ENCODE assay signal across 18 cellular contexts in the genomic region with DNA sequence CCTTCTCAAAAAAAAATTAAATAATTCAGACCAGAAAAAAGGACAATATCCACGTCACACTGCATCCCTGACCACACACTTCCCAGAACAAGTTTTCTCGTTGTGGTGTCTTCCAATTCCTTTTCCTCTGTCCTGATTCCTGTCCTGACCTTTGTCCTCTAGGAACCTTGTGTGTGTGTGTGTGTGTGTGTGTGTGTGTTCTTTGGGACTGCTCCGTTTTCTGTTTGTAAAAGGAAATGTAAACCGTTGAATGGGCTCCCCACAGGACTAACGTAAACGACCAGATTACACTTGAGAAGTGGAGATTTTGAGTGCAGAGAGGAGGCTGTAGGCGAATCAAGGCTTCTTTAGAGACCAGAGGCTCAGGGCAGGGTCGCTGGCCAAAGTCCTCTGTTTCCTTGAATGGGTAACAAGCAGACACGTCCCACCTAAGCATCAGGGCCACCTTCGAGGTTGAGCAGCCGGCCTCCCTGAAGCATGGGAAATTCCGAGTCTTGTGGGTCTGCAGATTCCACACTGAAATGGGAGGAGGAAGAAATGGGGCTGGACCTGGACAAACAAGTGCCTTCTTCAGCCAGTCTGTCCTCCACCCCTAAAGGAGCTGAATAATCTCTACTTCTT. TPM values are rescaled to one million over a fixed set of nuclear protein-coding genes. Genes with fewer than 3 reads are reported as not detected.
DNase-seq lines count a peak whose midpoint lies in the region; ATAC-seq and TF ChIP-seq lines count a peak whose summit lies in the region.
"Had no signal": no experiment of that assay in that cellular context is flagged by ENCODE, and none has a peak within 500 bp of the region (broad histone marks: within the 10 kb centered on the region; RNA-seq: fewer than 3 reads in every experiment).

No MANE protein-coding gene starts in this region.

- H4K5ac ChIP-seq in mesendoderm (ENCODE audit: low read length) = no peak overlapping the region

- peaks cover 11% of the 10 kb centered on the region for H4K20me1 ChIP-seq in BLaER1
- no peaks in the 10 kb centered on the region for H4K20me1 ChIP-seq in hepatocyte (ENCODE audit: insufficient read depth, poor library complexity, severe bottlenecking)

- H3K27ac ChIP-seq in BLaER1 (no peak overlapping the region), RWPE2 (ENCODE audit: poor library complexity, severe bottlenecking) (no peak overlapping the region), hepatocyte (no peak overlapping the region), coronary artery (no peak overlapping the region), mesendoderm (ENCODE audit: low read depth, low read length) (no peak overlapping the region)

- H3K79me1 ChIP-seq in mesendoderm (ENCODE audit: low read length) = peaks cover 15% of the 10 kb centered on the region

- H2AFZ ChIP-seq in hepatocyte = no peak overlapping the region

- no peak overlapping the region for H3K18ac ChIP-seq in mesendoderm (ENCODE audit: low read length)

- H2BK15ac ChIP-seq in mesendoderm (replicated peaks; ENCODE audit: low read depth) = no peak overlapping the region

- no peak overlapping the region for H3K4me3 Mint-ChIP-seq in activated CD4-positive, alpha-beta memory T cell treated with anti-CD3 and anti-CD28 coated beads, Interleukin-2, amount 10 ng/mL, durations not matched to agents 7 days and 5 days

- peaks cover 2% of the 10 kb centered on the region for H3K4me1 Mint-ChIP-seq in activated CD4-positive, alpha-beta memory T cell treated with anti-CD3 and anti-CD28 coated beads, Interleukin-2, amount 10 ng/mL, durations not matched to agents 7 days and 5 days

- POLR2A ChIA-PET in activated CD4-positive, alpha-beta memory T cell treated with anti-CD3 and anti-CD28 coated beads, Interleukin-2, amount 10 ng/mL, durations not matched to agents 7 days and 5 days (lab: Charles Lee) = no interaction called here

- H3K56ac ChIP-seq in mesendoderm (ENCODE audit: low read length) = no peak overlapping the region

- WGBS in hepatocyte (ENCODE audit: low lambda C conversion rate, missing lambda C conversion rate) = 49% methylated on average over 12 of the region's 12 CpGs
- no CpG with 5 or more reads among the region's 12 CpGs for WGBS in mesendoderm (ENCODE audit: extremely low coverage, insufficient coverage, low lambda C conversion rate)

- DNase-seq in RWPE2 (ENCODE audit: low spot score) (peak; percentile 74), hepatocyte (ENCODE audit: low spot score) (no peak), mucosa of descending colon (peak in 1 of 3 donors; percentile 27), coronary artery (ENCODE audit: low spot score) (no peak), NCI-H226 (no peak), mesendoderm (no peak)
- DNase-seq in activated CD4-positive, alpha-beta memory T cell treated with anti-CD3 and anti-CD28 coated beads, Interleukin-2, amount 10 ng/mL, durations not matched to agents 7 days and 5 days = no peak
- DNase-seq: C1 segment of cervical spinal cord, GF-D8, KBM-7, NCI-H1436, NCI-H2029, NCI-H2171, NCI-H446 treated with DMSO at 0.1 percent for 48 hours, PC-3 had no signal

- H3K4me2 ChIP-seq in BLaER1 = 0 out of 2 replicates have a peak overlapping the region, but pooled peaks have one; percentile 5
- H3K4me2 ChIP-seq in hepatocyte = peak overlapping the region; percentile 44
- no peak overlapping the region for H3K4me2 ChIP-seq in mesendoderm (ENCODE audit: low read length)

- no peak overlapping the region for H3K4me3 ChIP-seq in BLaER1
- no peak overlapping the region for H3K4me3 ChIP-seq in RWPE2 (ENCODE audit: severe bottlenecking)
- H3K4me3 ChIP-seq in hepatocyte = no peak overlapping the region
- no peak overlapping the region for H3K4me3 ChIP-seq in mucosa of descending colon
- no peak overlapping the region for H3K4me3 ChIP-seq in coronary artery
- H3K4me3 ChIP-seq in mesendoderm (ENCODE audit: low read length) = no peak overlapping the region

- H3K9me3 ChIP-seq in BLaER1 (no peaks in the 10 kb centered on the region), RWPE2 (ENCODE audit: severe bottlenecking) (no peaks in the 10 kb centered on the region), hepatocyte (ENCODE audit: low read depth) (no peaks in the 10 kb centered on the region), mucosa of descending colon (no peaks in the 10 kb centered on the region)

- peaks cover 13% of the 10 kb centered on the region for H3K79me2 ChIP-seq in hepatocyte
- H3K79me2 ChIP-seq in mesendoderm (ENCODE audit: control insufficient read depth, insufficient read depth, low read length) = peaks cover 47% of the 10 kb centered on the region

- peaks cover 37% of the 10 kb centered on the region for H3K27me3 Mint-ChIP-seq in activated CD4-positive, alpha-beta memory T cell treated with anti-CD3 and anti-CD28 coated beads, Interleukin-2, amount 10 ng/mL, durations not matched to agents 7 days and 5 days

- H3K4me1 ChIP-seq in BLaER1 = peaks cover 25% of the 10 kb centered on the region
- no peaks in the 10 kb centered on the region for H3K4me1 ChIP-seq in RWPE2 (ENCODE audit: insufficient read depth, poor library complexity, severe bottlenecking)
- H3K4me1 ChIP-seq in hepatocyte (ENCODE audit: insufficient read depth) = no peaks in the 10 kb centered on the region
- H3K4me1 ChIP-seq in mucosa of descending colon (ENCODE audit: low read depth) = peaks cover 4% of the 10 kb centered on the region
- no peaks in the 10 kb centered on the region for H3K4me1 ChIP-seq in mesendoderm (ENCODE audit: control insufficient read depth, low read depth, low read length)

- H3K23ac ChIP-seq in mesendoderm (ENCODE audit: low read length) = no peak overlapping the region

- no peak overlapping the region for H2BK5ac ChIP-seq in mesendoderm (ENCODE audit: low read length)

- peaks cover 32% of the 10 kb centered on the region for H3K27me3 ChIP-seq in BLaER1
- H3K27me3 ChIP-seq in RWPE2 (ENCODE audit: insufficient read depth, poor library complexity, severe bottlenecking) = peaks cover 50% of the 10 kb centered on the region
- peaks cover 5% of the 10 kb centered on the region for H3K27me3 ChIP-seq in hepatocyte
- no peaks in the 10 kb centered on the region for H3K27me3 ChIP-seq in mesendoderm (ENCODE audit: insufficient read depth, low read length, poor library complexity)

- no peak overlapping the region for H3K4ac ChIP-seq in mesendoderm (ENCODE audit: low read depth, low read length)

- H3K36me3 ChIP-seq in BLaER1 (no peaks in the 10 kb centered on the region), RWPE2 (ENCODE audit: low read depth) (no peaks in the 10 kb centered on the region), hepatocyte (replicated peaks; ENCODE audit: insufficient read depth, low read depth) (no peaks in the 10 kb centered on the region), mucosa of descending colon (ENCODE audit: low read depth) (no peaks in the 10 kb centered on the region), mesendoderm (ENCODE audit: control insufficient read depth, insufficient read depth, low read length) (no peaks in the 10 kb centered on the region)

- ATAC-seq in RWPE2 (ENCODE audit: low read depth) (no peak), mucosa of descending colon (peak; percentile 39)
- ATAC-seq: PC-3 had no signal

- TF ChIP-seq CTCF in RWPE2 (IDR thresholded peaks at IDR 0.05; ENCODE audit: poor library complexity, severe bottlenecking) (no peak), hepatocyte (IDR thresholded peaks at IDR 0.05; ENCODE audit: poor library complexity) (no peak), mucosa of descending colon (IDR thresholded peaks at IDR 0.05) (no peak), coronary artery (IDR thresholded peaks at IDR 0.05) (no peak)

- H3K36me3 Mint-ChIP-seq in activated CD4-positive, alpha-beta memory T cell treated with anti-CD3 and anti-CD28 coated beads, Interleukin-2, amount 10 ng/mL, durations not matched to agents 7 days and 5 days (ENCODE audit: low read depth) = no peaks in the 10 kb centered on the region

- no peaks in the 10 kb centered on the region for H3K9me2 ChIP-seq in hepatocyte (replicated peaks; ENCODE audit: insufficient read depth)

- H3K9me3 Mint-ChIP-seq in activated CD4-positive, alpha-beta memory T cell treated with anti-CD3 and anti-CD28 coated beads, Interleukin-2, amount 10 ng/mL, durations not matched to agents 7 days and 5 days = no peaks in the 10 kb centered on the region

- H2AK5ac ChIP-seq in mesendoderm (ENCODE audit: low read length) = no peak overlapping the region

- no peak overlapping the region for H3K9ac ChIP-seq in BLaER1
- H3K9ac ChIP-seq in mesendoderm (ENCODE audit: low read length) = no peak overlapping the region

- H2BK120ac ChIP-seq in mesendoderm (ENCODE audit: low read depth, low read length) = no peak overlapping the region

- H4K8ac ChIP-seq in mesendoderm (ENCODE audit: low read depth, low read length) = no peak overlapping the region

- no peak overlapping the region for H3K27ac Mint-ChIP-seq in activated CD4-positive, alpha-beta memory T cell treated with anti-CD3 and anti-CD28 coated beads, Interleukin-2, amount 10 ng/mL, durations not matched to agents 7 days and 5 days

- CTCF ChIA-PET in activated CD4-positive, alpha-beta memory T cell treated with anti-CD3 and anti-CD28 coated beads, Interleukin-2, amount 10 ng/mL, durations not matched to agents 7 days and 5 days (lab: Charles Lee) = no interaction called here

- intact Hi-C loops in mucosa of descending colon (cut with DNase I, micrococcal nuclease) = no loop called here

RNA-seq across cellular contexts. Expression of a gene that starts 7.3 kb away (rescaled TPM):
- total RNA-seq in hepatocyte (4.0 and 5.2 TPM in 2 replicates), mucosa of descending colon (1 to 10 TPM; 3.1 to 5.7 (median 3.3) TPM)
- polyA plus RNA-seq in hepatocyte = 2.0 and 3.2 TPM in 2 replicates
- 4.2 TPM for polyA plus RNA-seq in mesendoderm (2013, experiment 1 of 2)
- polyA plus RNA-seq in mesendoderm (2013, experiment 2 of 2) = 4.3 TPM
- total RNA-seq in activated CD4-positive, alpha-beta memory T cell treated with anti-CD3 and anti-CD28 coated beads, Interleukin-2, amount 10 ng/mL, durations not matched to agents 7 days and 5 days = under 1 TPM; 0.53 to 0.65 TPM

RNA-seq across cellular contexts. Expression of a gene that starts 37.5 kb away (rescaled TPM):
- total RNA-seq in hepatocyte = not detected in 2 replicates
- 0.68 and 0.95 TPM in 2 replicates for polyA plus RNA-seq in hepatocyte
- total RNA-seq in mucosa of descending colon = not detected
- polyA plus RNA-seq in mesendoderm (2013, experiment 1 of 2) = not detected
- polyA plus RNA-seq in mesendoderm (2013, experiment 2 of 2) = not detected
- not detected for total RNA-seq in activated CD4-positive, alpha-beta memory T cell treated with anti-CD3 and anti-CD28 coated beads, Interleukin-2, amount 10 ng/mL, durations not matched to agents 7 days and 5 days
- total RNA-seq: Daoy, H4, PC-3 had no signal

RNA-seq across cellular contexts. Expression of a gene that starts 41.3 kb away (rescaled TPM):
- total RNA-seq in hepatocyte (83.2 and 86.2 TPM in 2 replicates), mucosa of descending colon (10 to 100 TPM; 48.7 to 71.7 (median 55.7) TPM)
- polyA plus RNA-seq in hepatocyte = 93.8 and 98.1 TPM in 2 replicates
- polyA plus RNA-seq in mesendoderm (2013, experiment 1 of 2) = 68.0 TPM
- 67.4 TPM for polyA plus RNA-seq in mesendoderm (2013, experiment 2 of 2)
- 10 to 100 TPM; 48.2 to 48.7 TPM for total RNA-seq in activated CD4-positive, alpha-beta memory T cell treated with anti-CD3 and anti-CD28 coated beads, Interleukin-2, amount 10 ng/mL, durations not matched to agents 7 days and 5 days
